In the genomic region with DNA sequence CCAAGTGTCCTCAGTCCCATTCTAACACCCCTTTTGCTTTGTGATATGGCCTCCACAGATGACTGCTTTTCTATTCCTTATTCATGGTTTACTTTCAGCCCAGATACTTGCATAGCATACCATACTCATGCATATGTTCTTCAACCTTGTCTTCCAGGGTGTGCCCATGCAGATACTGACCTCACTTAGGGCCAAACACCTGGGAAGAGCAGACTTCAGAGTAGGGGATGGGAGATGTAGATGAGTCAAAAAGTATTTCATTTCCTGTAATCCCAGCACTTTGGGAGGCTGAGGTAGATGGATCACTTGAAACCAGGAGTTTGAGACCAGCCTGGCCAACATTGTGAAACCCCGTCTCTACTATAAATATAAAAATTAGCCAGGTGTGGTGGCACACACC, we compare ENCODE assay signal across 24 cellular contexts. TPM values are rescaled to one million over a fixed set of nuclear protein-coding genes. Genes with fewer than 3 reads are reported as not detected.
DNase-seq lines count a peak whose midpoint lies in the region; ATAC-seq and TF ChIP-seq lines count a peak whose summit lies in the region.
"Had no signal": no experiment of that assay in that cellular context is flagged by ENCODE, and none has a peak within 500 bp of the region (broad histone marks: within the 10 kb centered on the region; RNA-seq: fewer than 3 reads in every experiment).

No MANE protein-coding gene starts in this region.

- POLR2A ChIA-PET in SK-N-SH (lab: Yijun Ruan, JAX) = no interaction called here

- peak overlapping the region in 1 of 2 experiments; percentile 94; a peak in 2 of 4 replicates for H3K27ac ChIP-seq in SK-N-SH (ENCODE audit: low read depth in 2 of 2, low read length in 1 of 2)
- peak overlapping the region; percentile 93 for H3K27ac ChIP-seq in RWPE2 (ENCODE audit: poor library complexity, severe bottlenecking)
- H3K27ac ChIP-seq in epithelial cell of prostate = peak overlapping the region; percentile 98
- peak overlapping the region; percentile 72 for H3K27ac ChIP-seq in smooth muscle cell (ENCODE audit: low read depth)
- H3K27ac ChIP-seq: 22Rv1, Peyer's patch, SJCRH30 had no signal

- TF ChIP-seq EP300 in SK-N-SH (IDR thresholded peaks at IDR 0.05; ENCODE audit: borderline replicate concordance in 1 of 2, low read depth in 1 of 2, low read length in 1 of 2) = no peak

- no peak overlapping the region for H3K4me2 ChIP-seq in SK-N-SH
- no peak overlapping the region for H3K4me2 ChIP-seq in smooth muscle cell

- no peak overlapping the region for H3K4me3 ChIP-seq in SK-N-SH (ENCODE audit: low read depth in 2 of 2, low read length in 1 of 2)
- no peak overlapping the region for H3K4me3 ChIP-seq in RWPE2 (ENCODE audit: severe bottlenecking)
- H3K4me3 ChIP-seq in smooth muscle cell = no peak overlapping the region
- H3K4me3 ChIP-seq: MG63, Peyer's patch, SJCRH30 had no signal

- H3K9me2 ChIP-seq in SK-N-SH = no peaks in the 10 kb centered on the region

- CTCF ChIA-PET in SK-N-SH (lab: Yijun Ruan, JAX) = interaction anchor here (1.9 kb wide), 1 partner anchor 16 kb away, joined by 15 read pairs; no protein-coding TSS in a partner anchor

- H3F3A ChIP-seq in SK-N-SH (replicated peaks; ENCODE audit: insufficient read depth) = peaks cover 28% of the 10 kb centered on the region
- no peaks in the 10 kb centered on the region for H3F3A ChIP-seq in smooth muscle cell (ENCODE audit: low read depth)

- H3K9ac ChIP-seq in SK-N-SH (peak overlapping the region; percentile 31; the same call in 1 of the 2 replicates), smooth muscle cell (ENCODE audit: low read depth) (no peak overlapping the region)

- H3K27me3 ChIP-seq in SK-N-SH (ENCODE audit: insufficient read depth) (no peaks in the 10 kb centered on the region), RWPE2 (ENCODE audit: insufficient read depth, poor library complexity, severe bottlenecking) (no peaks in the 10 kb centered on the region), smooth muscle cell (ENCODE audit: low read depth) (no peaks in the 10 kb centered on the region)
- H3K27me3 ChIP-seq: MG63, Peyer's patch had no signal

- H3K4me1 ChIP-seq in SK-N-SH (ENCODE audit: control insufficient read depth in 1 of 2, insufficient read depth in 2 of 2, low read depth in 1 of 2, low read length in 1 of 2) = peaks cover 22 to 27% of the 10 kb centered on the region in 2 experiments
- H3K4me1 ChIP-seq in RWPE2 (ENCODE audit: insufficient read depth, poor library complexity, severe bottlenecking) = peaks cover 25% of the 10 kb centered on the region
- H3K4me1 ChIP-seq in smooth muscle cell (ENCODE audit: low read depth) = peaks cover 29% of the 10 kb centered on the region
- H3K4me1 ChIP-seq: Peyer's patch, SJCRH30 had no signal

- 91% methylated on average over 1 of the region's 1 CpG for WGBS in SK-N-SH (ENCODE audit: low lambda C conversion rate)
- 100% methylated on average over 1 of the region's 1 CpG for WGBS in smooth muscle cell (ENCODE audit: low lambda C conversion rate)

- no peak for TF ChIP-seq RAD21 in SK-N-SH (IDR thresholded peaks at IDR 0.05; ENCODE audit: low read length)

- H3K36me3 ChIP-seq in SK-N-SH (replicated peaks in 1 of 2; ENCODE audit: control insufficient read depth in 1 of 2, insufficient read depth in 2 of 2, low read length in 1 of 2) (no peaks in the 10 kb centered on the region), RWPE2 (ENCODE audit: low read depth) (no peaks in the 10 kb centered on the region), smooth muscle cell (ENCODE audit: low read depth) (no peaks in the 10 kb centered on the region)
- H3K36me3 ChIP-seq: MG63, Peyer's patch, SJCRH30 had no signal

- no peaks in the 10 kb centered on the region for H3K9me3 ChIP-seq in SK-N-SH
- no peaks in the 10 kb centered on the region for H3K9me3 ChIP-seq in RWPE2 (ENCODE audit: severe bottlenecking)
- no peaks in the 10 kb centered on the region for H3K9me3 ChIP-seq in smooth muscle cell (replicated peaks; ENCODE audit: low read depth)
- H3K9me3 ChIP-seq: MG63, Peyer's patch, SJCRH30 had no signal

- no peaks in the 10 kb centered on the region for H3K79me2 ChIP-seq in SK-N-SH (ENCODE audit: insufficient read depth)
- H3K79me2 ChIP-seq in smooth muscle cell (ENCODE audit: low read depth) = no peaks in the 10 kb centered on the region

- TF ChIP-seq CTCF in SK-N-SH (IDR thresholded peaks at IDR 0.05) = no peak
- no peak for TF ChIP-seq CTCF in RWPE2 (IDR thresholded peaks at IDR 0.05; ENCODE audit: poor library complexity, severe bottlenecking)
- no peak for TF ChIP-seq CTCF in smooth muscle cell (IDR thresholded peaks at IDR 0.05; ENCODE audit: borderline replicate concordance, insufficient read depth, poor library complexity, severe bottlenecking)

- H2AFZ ChIP-seq in SK-N-SH (ENCODE audit: low read depth) = no peak overlapping the region
- no peak overlapping the region for H2AFZ ChIP-seq in smooth muscle cell (ENCODE audit: low read depth)

- ATAC-seq in SK-N-SH treated with all-trans-retinoic acid at 6 μM for 48 hours (no peak), RWPE2 (ENCODE audit: low read depth) (peak; percentile 48; the same call in 2 of the 3 replicates), GM18858 (IDR thresholded peaks at IDR 0.05; ENCODE audit: unreplicated experiment) (no peak), HG03442 (IDR thresholded peaks at IDR 0.05; ENCODE audit: unreplicated experiment) (no peak)

- H4K20me1 ChIP-seq in SK-N-SH (ENCODE audit: insufficient read depth) (no peaks in the 10 kb centered on the region), smooth muscle cell (ENCODE audit: low read depth) (no peaks in the 10 kb centered on the region)

- DNase-seq in SK-N-SH (no peak), RWPE2 (ENCODE audit: low spot score) (no peak), epithelial cell of prostate (ENCODE audit: low read depth, low spot score) (peak; percentile 33), smooth muscle cell (lab: John Stamatoyannopoulos, UW; ENCODE audit: unreplicated experiment) (no peak), SW480 (ENCODE audit: low spot score) (no peak)
- DNase-seq: Calu3; CD8-positive, alpha-beta memory T cell; DMS153; DND-41; KBM-7; NCI-H1105 treated with DMSO at 0.1 percent for 48 hours; NCI-H146; NCI-H2029; NCI-H446; NCI-H524 treated with DMSO at 0.1 percent for 48 hours; Peyer's patch; SJCRH30 had no signal

TF ChIP-seq in SK-N-SH, 30 proteins besides CTCF, POLR2A, EP300 and RAD21:
- TF ChIP-seq RFX5 (IDR thresholded peaks at IDR 0.05; ENCODE audit: low read length) = no peak
- no peak for TF ChIP-seq FOSL2 (IDR thresholded peaks at IDR 0.05; ENCODE audit: borderline replicate concordance, low read depth)
- no peak for TF ChIP-seq NRF1 (IDR thresholded peaks at IDR 0.05; ENCODE audit: low read depth, low read length)
TF ChIP-seq in SK-N-SH: peak in this region for 0.

TF ChIP-seq in SK-N-SH treated with all-trans-retinoic acid at 6 μM for 48 hours, 23 proteins besides CTCF, POLR2A, EP300 and RAD21 (continues in another document):
- TF ChIP-seq CSDC2 (CRISPR knock-in tag; IDR thresholded peaks at IDR 0.05) (no peak), TCF4 (CRISPR knock-in tag; IDR thresholded peaks at IDR 0.05; ENCODE audit: borderline replicate concordance) (no peak), PPARA (CRISPR knock-in tag; IDR thresholded peaks at IDR 0.05; ENCODE audit: borderline replicate concordance) (no peak), ZFP3 (CRISPR knock-in tag; IDR thresholded peaks at IDR 0.05) (no peak), OSR1 (CRISPR knock-in tag; IDR thresholded peaks at IDR 0.05) (no peak), GLIS3 (CRISPR knock-in tag; IDR thresholded peaks at IDR 0.05) (no peak), ZNF70 (CRISPR knock-in tag; IDR thresholded peaks at IDR 0.05) (no peak), ARNTL (CRISPR knock-in tag; IDR thresholded peaks at IDR 0.05; ENCODE audit: borderline replicate concordance, low read depth) (no peak), BACH2 (CRISPR knock-in tag; IDR thresholded peaks at IDR 0.05; ENCODE audit: borderline replicate concordance) (no peak), TOX (CRISPR knock-in tag; IDR thresholded peaks at IDR 0.05; ENCODE audit: borderline replicate concordance) (no peak), ISL1 (CRISPR knock-in tag; IDR thresholded peaks at IDR 0.05) (no peak), ZNF565 (CRISPR knock-in tag; conservative IDR thresholded peaks at IDR 0.05; ENCODE audit: low read depth) (no peak), ZC3H10 (CRISPR knock-in tag; IDR thresholded peaks at IDR 0.05) (no peak), RARB (CRISPR knock-in tag; IDR thresholded peaks at IDR 0.05) (no peak), CREB5 (CRISPR knock-in tag; IDR thresholded peaks at IDR 0.05; ENCODE audit: low read depth) (no peak), ESRRG (CRISPR knock-in tag; IDR thresholded peaks at IDR 0.05) (no peak)
- TF ChIP-seq, protein P1, sequence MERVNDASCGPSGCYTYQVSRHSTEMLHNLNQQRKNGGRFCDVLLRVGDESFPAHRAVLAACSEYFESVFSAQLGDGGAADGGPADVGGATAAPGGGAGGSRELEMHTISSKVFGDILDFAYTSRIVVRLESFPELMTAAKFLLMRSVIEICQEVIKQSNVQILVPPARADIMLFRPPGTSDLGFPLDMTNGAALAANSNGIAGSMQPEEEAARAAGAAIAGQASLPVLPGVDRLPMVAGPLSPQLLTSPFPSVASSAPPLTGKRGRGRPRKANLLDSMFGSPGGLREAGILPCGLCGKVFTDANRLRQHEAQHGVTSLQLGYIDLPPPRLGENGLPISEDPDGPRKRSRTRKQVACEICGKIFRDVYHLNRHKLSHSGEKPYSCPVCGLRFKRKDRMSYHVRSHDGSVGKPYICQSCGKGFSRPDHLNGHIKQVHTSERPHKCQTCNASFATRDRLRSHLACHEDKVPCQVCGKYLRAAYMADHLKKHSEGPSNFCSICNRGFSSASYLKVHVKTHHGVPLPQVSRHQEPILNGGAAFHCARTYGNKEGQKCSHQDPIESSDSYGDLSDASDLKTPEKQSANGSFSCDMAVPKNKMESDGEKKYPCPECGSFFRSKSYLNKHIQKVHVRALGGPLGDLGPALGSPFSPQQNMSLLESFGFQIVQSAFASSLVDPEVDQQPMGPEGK (CRISPR knock-in tag; IDR thresholded peaks at IDR 0.05; ENCODE audit: borderline replicate concordance) = no peak

RNA-seq across cellular contexts. Expression of gene NRG2, which starts 58.3 kb away (rescaled TPM):
- 3.5 and 3.7 TPM in 2 replicates for polyA plus RNA-seq in SK-N-SH (2012; rRNA removed)
- 2.2 and 3.1 TPM in 2 replicates for polyA plus RNA-seq in SK-N-SH (2012; cell fraction: cytosol; rRNA removed)
- polyA plus RNA-seq in SK-N-SH (2012; cell fraction: nucleus; rRNA removed) = 3.2 and 3.9 TPM in 2 replicates
- 0.09 and 0.40 TPM in 2 replicates for total RNA-seq in smooth muscle cell
- 0.11 and 0.25 TPM in 2 replicates for polyA plus RNA-seq in smooth muscle cell
- total RNA-seq: LHCN-M2 had no signal
- polyA plus RNA-seq: CD14-positive monocyte; CD8-positive, alpha-beta memory T cell had no signal
